In the genomic region with DNA sequence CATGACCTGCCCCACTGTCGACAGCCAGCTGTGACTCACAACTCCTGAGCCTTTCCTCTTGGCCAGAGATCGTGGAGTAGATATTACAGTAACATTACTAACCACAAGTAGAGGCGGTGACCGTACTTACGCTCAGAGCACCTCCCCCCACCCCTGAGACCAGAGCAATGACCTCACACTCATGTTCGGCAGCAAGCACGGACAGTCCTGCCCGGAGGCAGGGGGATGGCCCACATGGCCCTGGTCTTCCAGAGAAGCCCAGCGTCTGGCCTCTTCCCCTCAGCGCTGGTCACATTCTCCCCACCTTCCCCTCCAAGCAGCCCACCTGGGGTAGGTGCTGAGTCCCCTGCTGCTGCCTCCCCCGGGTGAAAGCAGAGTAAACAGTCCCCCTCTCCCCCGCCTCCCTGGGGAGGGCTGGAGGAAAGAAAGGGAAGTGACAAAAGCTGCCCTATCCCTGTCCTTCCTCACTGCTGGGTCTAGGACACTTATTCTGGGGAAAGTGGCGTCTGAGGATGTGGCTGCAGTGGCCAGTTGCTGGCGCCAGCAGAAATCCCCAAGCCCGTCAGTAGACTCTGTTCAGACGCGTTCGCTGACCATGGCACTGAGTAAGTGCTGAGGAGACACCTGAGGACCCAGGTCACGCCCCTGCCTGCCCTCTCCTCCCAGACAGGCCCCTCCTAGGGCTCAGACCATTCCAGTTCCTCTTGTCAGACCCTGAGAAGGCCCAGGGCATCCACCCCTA, we compare ENCODE assay signal across 1 cellular context.
TF ChIP-seq lines count a peak whose summit lies in the region.

No MANE protein-coding gene starts in this region.

TF ChIP-seq in K562, 482 proteins besides CTCF, POLR2A, EP300 and RAD21 (continued from another document and continues in another):
- TF ChIP-seq, protein P1, sequence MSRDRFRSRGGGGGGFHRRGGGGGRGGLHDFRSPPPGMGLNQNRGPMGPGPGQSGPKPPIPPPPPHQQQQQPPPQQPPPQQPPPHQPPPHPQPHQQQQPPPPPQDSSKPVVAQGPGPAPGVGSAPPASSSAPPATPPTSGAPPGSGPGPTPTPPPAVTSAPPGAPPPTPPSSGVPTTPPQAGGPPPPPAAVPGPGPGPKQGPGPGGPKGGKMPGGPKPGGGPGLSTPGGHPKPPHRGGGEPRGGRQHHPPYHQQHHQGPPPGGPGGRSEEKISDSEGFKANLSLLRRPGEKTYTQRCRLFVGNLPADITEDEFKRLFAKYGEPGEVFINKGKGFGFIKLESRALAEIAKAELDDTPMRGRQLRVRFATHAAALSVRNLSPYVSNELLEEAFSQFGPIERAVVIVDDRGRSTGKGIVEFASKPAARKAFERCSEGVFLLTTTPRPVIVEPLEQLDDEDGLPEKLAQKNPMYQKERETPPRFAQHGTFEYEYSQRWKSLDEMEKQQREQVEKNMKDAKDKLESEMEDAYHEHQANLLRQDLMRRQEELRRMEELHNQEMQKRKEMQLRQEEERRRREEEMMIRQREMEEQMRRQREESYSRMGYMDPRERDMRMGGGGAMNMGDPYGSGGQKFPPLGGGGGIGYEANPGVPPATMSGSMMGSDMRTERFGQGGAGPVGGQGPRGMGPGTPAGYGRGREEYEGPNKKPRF (IDR thresholded peaks at IDR 0.05; ENCODE audit: low read depth, low read length): no peak
- TF ChIP-seq SPI1 (IDR thresholded peaks at IDR 0.05; ENCODE audit: borderline replicate concordance, low read depth, low read length) (peak; percentile 98), NFE2L1 (tag; IDR thresholded peaks at IDR 0.05; ENCODE audit: borderline replicate concordance, low read depth) (peak; percentile 12; the same call in 1 of the 2 replicates), ZNF212 (CRISPR knock-in tag; IDR thresholded peaks at IDR 0.05) (0 out of 2 replicates have a peak, but pooled peaks have one; percentile 68), ATF1 (CRISPR knock-in tag; IDR thresholded peaks at IDR 0.05) (no peak; the same call in 1 of the 2 replicates), ATF1 (tag; IDR thresholded peaks at IDR 0.05) (peak; percentile 98), L3MBTL2 (IDR thresholded peaks at IDR 0.05) (peak; percentile 91), ZNF224 (CRISPR knock-in tag; IDR thresholded peaks at IDR 0.05) (0 out of 2 replicates have a peak, but pooled peaks have one; percentile 19), KDM1A (IDR thresholded peaks at IDR 0.05) (no peak; a peak in 1 of 4 replicates), KLF10 (CRISPR knock-in tag; IDR thresholded peaks at IDR 0.05) (no peak), ZNF436 (CRISPR knock-in tag; IDR thresholded peaks at IDR 0.05) (no peak), RUNX1 (IDR thresholded peaks at IDR 0.05; ENCODE audit: low read depth) (peak; percentile 75), MTA3 (IDR thresholded peaks at IDR 0.05; ENCODE audit: borderline replicate concordance) (peak; percentile 98), SOX6 (IDR thresholded peaks at IDR 0.05) (peak; percentile 93), ZC3H11A (IDR thresholded peaks at IDR 0.05; ENCODE audit: low read depth, low read length) (no peak; the same call in 1 of the 2 replicates), ZNF507 (tag; conservative IDR thresholded peaks at IDR 0.05) (no peak), HDAC8 (tag; IDR thresholded peaks at IDR 0.05) (peak; percentile 98), ZZZ3 (IDR thresholded peaks at IDR 0.05) (no peak), RAD51 (IDR thresholded peaks at IDR 0.05; ENCODE audit: borderline replicate concordance, low read depth) (0 out of 2 replicates have a peak, but pooled peaks have one; percentile 5), SP1 (CRISPR knock-in tag; IDR thresholded peaks at IDR 0.05) (peak; percentile 92), ZNF584 (CRISPR knock-in tag; IDR thresholded peaks at IDR 0.05; ENCODE audit: low read depth) (peak; percentile 100), LCOR (CRISPR knock-in tag; IDR thresholded peaks at IDR 0.05) (peak; percentile 92), PHF21A (IDR thresholded peaks at IDR 0.05; ENCODE audit: borderline replicate concordance, low read depth) (no peak), ZBTB8A (IDR thresholded peaks at IDR 0.05; ENCODE audit: partially characterized antibody) (no peak)
- TF ChIP-seq, protein P2, sequence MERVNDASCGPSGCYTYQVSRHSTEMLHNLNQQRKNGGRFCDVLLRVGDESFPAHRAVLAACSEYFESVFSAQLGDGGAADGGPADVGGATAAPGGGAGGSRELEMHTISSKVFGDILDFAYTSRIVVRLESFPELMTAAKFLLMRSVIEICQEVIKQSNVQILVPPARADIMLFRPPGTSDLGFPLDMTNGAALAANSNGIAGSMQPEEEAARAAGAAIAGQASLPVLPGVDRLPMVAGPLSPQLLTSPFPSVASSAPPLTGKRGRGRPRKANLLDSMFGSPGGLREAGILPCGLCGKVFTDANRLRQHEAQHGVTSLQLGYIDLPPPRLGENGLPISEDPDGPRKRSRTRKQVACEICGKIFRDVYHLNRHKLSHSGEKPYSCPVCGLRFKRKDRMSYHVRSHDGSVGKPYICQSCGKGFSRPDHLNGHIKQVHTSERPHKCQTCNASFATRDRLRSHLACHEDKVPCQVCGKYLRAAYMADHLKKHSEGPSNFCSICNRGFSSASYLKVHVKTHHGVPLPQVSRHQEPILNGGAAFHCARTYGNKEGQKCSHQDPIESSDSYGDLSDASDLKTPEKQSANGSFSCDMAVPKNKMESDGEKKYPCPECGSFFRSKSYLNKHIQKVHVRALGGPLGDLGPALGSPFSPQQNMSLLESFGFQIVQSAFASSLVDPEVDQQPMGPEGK (CRISPR knock-in tag; IDR thresholded peaks at IDR 0.05; ENCODE audit: borderline replicate concordance): peak; percentile 93
- TF ChIP-seq, protein P3, sequence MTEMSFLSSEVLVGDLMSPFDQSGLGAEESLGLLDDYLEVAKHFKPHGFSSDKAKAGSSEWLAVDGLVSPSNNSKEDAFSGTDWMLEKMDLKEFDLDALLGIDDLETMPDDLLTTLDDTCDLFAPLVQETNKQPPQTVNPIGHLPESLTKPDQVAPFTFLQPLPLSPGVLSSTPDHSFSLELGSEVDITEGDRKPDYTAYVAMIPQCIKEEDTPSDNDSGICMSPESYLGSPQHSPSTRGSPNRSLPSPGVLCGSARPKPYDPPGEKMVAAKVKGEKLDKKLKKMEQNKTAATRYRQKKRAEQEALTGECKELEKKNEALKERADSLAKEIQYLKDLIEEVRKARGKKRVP (CRISPR knock-in tag; IDR thresholded peaks at IDR 0.05): peak; percentile 87
- TF ChIP-seq, protein P4, sequence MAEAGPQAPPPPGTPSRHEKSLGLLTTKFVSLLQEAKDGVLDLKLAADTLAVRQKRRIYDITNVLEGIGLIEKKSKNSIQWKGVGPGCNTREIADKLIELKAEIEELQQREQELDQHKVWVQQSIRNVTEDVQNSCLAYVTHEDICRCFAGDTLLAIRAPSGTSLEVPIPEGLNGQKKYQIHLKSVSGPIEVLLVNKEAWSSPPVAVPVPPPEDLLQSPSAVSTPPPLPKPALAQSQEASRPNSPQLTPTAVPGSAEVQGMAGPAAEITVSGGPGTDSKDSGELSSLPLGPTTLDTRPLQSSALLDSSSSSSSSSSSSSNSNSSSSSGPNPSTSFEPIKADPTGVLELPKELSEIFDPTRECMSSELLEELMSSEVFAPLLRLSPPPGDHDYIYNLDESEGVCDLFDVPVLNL (CRISPR knock-in tag; IDR thresholded peaks at IDR 0.05; ENCODE audit: low read depth): no peak
- TF ChIP-seq, protein P5, sequence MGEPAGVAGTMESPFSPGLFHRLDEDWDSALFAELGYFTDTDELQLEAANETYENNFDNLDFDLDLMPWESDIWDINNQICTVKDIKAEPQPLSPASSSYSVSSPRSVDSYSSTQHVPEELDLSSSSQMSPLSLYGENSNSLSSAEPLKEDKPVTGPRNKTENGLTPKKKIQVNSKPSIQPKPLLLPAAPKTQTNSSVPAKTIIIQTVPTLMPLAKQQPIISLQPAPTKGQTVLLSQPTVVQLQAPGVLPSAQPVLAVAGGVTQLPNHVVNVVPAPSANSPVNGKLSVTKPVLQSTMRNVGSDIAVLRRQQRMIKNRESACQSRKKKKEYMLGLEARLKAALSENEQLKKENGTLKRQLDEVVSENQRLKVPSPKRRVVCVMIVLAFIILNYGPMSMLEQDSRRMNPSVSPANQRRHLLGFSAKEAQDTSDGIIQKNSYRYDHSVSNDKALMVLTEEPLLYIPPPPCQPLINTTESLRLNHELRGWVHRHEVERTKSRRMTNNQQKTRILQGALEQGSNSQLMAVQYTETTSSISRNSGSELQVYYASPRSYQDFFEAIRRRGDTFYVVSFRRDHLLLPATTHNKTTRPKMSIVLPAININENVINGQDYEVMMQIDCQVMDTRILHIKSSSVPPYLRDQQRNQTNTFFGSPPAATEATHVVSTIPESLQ (CRISPR knock-in tag; IDR thresholded peaks at IDR 0.05): 0 out of 2 replicates have a peak, but pooled peaks have one; percentile 63
- TF ChIP-seq, protein P6, sequence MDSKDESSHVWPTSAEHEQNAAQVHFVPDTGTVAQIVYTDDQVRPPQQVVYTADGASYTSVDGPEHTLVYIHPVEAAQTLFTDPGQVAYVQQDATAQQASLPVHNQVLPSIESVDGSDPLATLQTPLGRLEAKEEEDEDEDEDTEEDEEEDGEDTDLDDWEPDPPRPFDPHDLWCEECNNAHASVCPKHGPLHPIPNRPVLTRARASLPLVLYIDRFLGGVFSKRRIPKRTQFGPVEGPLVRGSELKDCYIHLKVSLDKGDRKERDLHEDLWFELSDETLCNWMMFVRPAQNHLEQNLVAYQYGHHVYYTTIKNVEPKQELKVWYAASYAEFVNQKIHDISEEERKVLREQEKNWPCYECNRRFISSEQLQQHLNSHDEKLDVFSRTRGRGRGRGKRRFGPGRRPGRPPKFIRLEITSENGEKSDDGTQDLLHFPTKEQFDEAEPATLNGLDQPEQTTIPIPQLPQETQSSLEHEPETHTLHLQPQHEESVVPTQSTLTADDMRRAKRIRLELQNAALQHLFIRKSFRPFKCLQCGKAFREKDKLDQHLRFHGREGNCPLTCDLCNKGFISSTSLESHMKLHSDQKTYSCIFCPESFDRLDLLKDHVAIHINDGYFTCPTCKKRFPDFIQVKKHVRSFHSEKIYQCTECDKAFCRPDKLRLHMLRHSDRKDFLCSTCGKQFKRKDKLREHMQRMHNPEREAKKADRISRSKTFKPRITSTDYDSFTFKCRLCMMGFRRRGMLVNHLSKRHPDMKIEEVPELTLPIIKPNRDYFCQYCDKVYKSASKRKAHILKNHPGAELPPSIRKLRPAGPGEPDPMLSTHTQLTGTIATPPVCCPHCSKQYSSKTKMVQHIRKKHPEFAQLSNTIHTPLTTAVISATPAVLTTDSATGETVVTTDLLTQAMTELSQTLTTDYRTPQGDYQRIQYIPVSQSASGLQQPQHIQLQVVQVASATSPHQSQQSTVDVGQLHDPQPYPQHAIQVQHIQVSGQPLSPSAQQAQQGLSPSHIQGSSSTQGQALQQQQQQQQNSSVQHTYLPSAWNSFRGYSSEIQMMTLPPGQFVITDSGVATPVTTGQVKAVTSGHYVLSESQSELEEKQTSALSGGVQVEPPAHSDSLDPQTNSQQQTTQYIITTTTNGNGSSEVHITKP (IDR thresholded peaks at IDR 0.05; ENCODE audit: partially characterized antibody): peak; percentile 63
- TF ChIP-seq, protein P7, sequence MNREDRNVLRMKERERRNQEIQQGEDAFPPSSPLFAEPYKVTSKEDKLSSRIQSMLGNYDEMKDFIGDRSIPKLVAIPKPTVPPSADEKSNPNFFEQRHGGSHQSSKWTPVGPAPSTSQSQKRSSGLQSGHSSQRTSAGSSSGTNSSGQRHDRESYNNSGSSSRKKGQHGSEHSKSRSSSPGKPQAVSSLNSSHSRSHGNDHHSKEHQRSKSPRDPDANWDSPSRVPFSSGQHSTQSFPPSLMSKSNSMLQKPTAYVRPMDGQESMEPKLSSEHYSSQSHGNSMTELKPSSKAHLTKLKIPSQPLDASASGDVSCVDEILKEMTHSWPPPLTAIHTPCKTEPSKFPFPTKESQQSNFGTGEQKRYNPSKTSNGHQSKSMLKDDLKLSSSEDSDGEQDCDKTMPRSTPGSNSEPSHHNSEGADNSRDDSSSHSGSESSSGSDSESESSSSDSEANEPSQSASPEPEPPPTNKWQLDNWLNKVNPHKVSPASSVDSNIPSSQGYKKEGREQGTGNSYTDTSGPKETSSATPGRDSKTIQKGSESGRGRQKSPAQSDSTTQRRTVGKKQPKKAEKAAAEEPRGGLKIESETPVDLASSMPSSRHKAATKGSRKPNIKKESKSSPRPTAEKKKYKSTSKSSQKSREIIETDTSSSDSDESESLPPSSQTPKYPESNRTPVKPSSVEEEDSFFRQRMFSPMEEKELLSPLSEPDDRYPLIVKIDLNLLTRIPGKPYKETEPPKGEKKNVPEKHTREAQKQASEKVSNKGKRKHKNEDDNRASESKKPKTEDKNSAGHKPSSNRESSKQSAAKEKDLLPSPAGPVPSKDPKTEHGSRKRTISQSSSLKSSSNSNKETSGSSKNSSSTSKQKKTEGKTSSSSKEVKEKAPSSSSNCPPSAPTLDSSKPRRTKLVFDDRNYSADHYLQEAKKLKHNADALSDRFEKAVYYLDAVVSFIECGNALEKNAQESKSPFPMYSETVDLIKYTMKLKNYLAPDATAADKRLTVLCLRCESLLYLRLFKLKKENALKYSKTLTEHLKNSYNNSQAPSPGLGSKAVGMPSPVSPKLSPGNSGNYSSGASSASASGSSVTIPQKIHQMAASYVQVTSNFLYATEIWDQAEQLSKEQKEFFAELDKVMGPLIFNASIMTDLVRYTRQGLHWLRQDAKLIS (CRISPR knock-in tag; IDR thresholded peaks at IDR 0.05): peak; percentile 98
- TF ChIP-seq, protein P8, sequence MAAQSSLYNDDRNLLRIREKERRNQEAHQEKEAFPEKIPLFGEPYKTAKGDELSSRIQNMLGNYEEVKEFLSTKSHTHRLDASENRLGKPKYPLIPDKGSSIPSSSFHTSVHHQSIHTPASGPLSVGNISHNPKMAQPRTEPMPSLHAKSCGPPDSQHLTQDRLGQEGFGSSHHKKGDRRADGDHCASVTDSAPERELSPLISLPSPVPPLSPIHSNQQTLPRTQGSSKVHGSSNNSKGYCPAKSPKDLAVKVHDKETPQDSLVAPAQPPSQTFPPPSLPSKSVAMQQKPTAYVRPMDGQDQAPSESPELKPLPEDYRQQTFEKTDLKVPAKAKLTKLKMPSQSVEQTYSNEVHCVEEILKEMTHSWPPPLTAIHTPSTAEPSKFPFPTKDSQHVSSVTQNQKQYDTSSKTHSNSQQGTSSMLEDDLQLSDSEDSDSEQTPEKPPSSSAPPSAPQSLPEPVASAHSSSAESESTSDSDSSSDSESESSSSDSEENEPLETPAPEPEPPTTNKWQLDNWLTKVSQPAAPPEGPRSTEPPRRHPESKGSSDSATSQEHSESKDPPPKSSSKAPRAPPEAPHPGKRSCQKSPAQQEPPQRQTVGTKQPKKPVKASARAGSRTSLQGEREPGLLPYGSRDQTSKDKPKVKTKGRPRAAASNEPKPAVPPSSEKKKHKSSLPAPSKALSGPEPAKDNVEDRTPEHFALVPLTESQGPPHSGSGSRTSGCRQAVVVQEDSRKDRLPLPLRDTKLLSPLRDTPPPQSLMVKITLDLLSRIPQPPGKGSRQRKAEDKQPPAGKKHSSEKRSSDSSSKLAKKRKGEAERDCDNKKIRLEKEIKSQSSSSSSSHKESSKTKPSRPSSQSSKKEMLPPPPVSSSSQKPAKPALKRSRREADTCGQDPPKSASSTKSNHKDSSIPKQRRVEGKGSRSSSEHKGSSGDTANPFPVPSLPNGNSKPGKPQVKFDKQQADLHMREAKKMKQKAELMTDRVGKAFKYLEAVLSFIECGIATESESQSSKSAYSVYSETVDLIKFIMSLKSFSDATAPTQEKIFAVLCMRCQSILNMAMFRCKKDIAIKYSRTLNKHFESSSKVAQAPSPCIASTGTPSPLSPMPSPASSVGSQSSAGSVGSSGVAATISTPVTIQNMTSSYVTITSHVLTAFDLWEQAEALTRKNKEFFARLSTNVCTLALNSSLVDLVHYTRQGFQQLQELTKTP (IDR thresholded peaks at IDR 0.05; ENCODE audit: low read depth in 1 of 2, partially characterized antibody in 2 of 2): peak; percentile 76 to 90
- TF ChIP-seq, protein P9, sequence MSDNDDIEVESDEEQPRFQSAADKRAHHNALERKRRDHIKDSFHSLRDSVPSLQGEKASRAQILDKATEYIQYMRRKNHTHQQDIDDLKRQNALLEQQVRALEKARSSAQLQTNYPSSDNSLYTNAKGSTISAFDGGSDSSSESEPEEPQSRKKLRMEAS (CRISPR knock-in tag; IDR thresholded peaks at IDR 0.05): peak; percentile 83
